In the genomic region with DNA sequence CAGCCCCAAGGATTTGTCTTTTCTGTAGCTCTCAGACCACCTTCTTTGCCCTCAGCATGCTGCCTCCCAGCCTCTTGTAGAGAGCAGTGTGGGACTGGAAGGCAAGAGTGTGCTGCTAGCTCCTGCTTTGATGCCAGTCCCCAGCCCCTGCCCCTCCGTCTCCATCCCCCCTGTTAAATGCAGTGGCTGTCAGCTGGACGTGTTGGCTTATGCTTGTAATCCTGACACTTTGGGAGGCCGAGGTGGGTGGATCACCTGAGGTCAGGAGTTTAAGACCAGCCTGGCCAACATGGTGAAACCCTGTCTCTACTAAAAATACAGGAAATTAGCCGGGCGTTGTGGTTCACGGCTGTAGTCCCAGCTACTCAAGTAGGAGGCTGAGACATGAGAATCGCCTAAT, we compare ENCODE assay signal across 14 cellular contexts. TPM values are rescaled to one million over a fixed set of nuclear protein-coding genes. Genes with fewer than 3 reads are reported as not detected.
DNase-seq lines count a peak whose midpoint lies in the region; ATAC-seq and TF ChIP-seq lines count a peak whose summit lies in the region.
"Had no signal": no experiment of that assay in that cellular context is flagged by ENCODE, and none has a peak within 500 bp of the region (broad histone marks: within the 10 kb centered on the region; RNA-seq: fewer than 3 reads in every experiment).

No MANE protein-coding gene starts in this region.

- peak overlapping the region; percentile 59 for H3K27ac ChIP-seq in WERI-Rb-1
- peak overlapping the region in 2 of 3 donors; percentile 59 to 69 for H3K27ac ChIP-seq in right lobe of liver
- no peak overlapping the region for H3K27ac ChIP-seq in left ventricle myocardium inferior (replicated peaks)
- H3K27ac ChIP-seq in thyroid gland: no peak overlapping the region
- H3K27ac ChIP-seq: BLaER1, GM23248 had no signal

- peaks cover 7% of the 10 kb centered on the region for H3K4me1 Mint-ChIP-seq in activated CD8-positive, alpha-beta memory T cell treated with anti-CD3 and anti-CD28 coated beads, Interleukin-2, amount 10 ng/mL, durations not matched to agents 7 days and 5 days

- H3K9me3 ChIP-seq in WERI-Rb-1 (ENCODE audit: severe bottlenecking) (no peaks in the 10 kb centered on the region), right lobe of liver (no peaks in the 10 kb centered on the region), left ventricle myocardium inferior (replicated peaks) (no peaks in the 10 kb centered on the region), thyroid gland (no peaks in the 10 kb centered on the region)
- H3K9me3 ChIP-seq: BLaER1, Caco-2, HAP-1 had no signal

- TF ChIP-seq POLR2A in right lobe of liver (IDR thresholded peaks at IDR 0.05): no peak
- TF ChIP-seq POLR2A in thyroid gland (IDR thresholded peaks at IDR 0.05): no peak

- intact Hi-C loops in right lobe of liver (cut with DNase I) (no loop called here), sciatic nerve (cut with DNase I) (no loop called here), left ventricle myocardium inferior (cut with micrococcal nuclease) (no loop called here), thyroid gland (cut with DNase I) (no loop called here)

- H3K27me3 ChIP-seq in WERI-Rb-1 (ENCODE audit: insufficient read depth, low read depth, severe bottlenecking) (no peaks in the 10 kb centered on the region), right lobe of liver (no peaks in the 10 kb centered on the region), left ventricle myocardium inferior (ENCODE audit: low read depth) (no peaks in the 10 kb centered on the region), thyroid gland (no peaks in the 10 kb centered on the region)
- H3K27me3 ChIP-seq: BLaER1 had no signal

- peaks cover 85% of the 10 kb centered on the region for H3K36me3 ChIP-seq in WERI-Rb-1
- H3K36me3 ChIP-seq in right lobe of liver: peaks cover 0 to 39% (median 14%) of the 10 kb centered on the region in 4 donors
- H3K36me3 ChIP-seq in left ventricle myocardium inferior: peaks cover 82% of the 10 kb centered on the region
- H3K36me3 ChIP-seq in thyroid gland: peaks cover 35 to 42% of the 10 kb centered on the region in 2 donors

- no peaks in the 10 kb centered on the region for H3K9me3 Mint-ChIP-seq in activated CD8-positive, alpha-beta memory T cell treated with anti-CD3 and anti-CD28 coated beads, Interleukin-2, amount 10 ng/mL, durations not matched to agents 7 days and 5 days (ENCODE audit: low read depth)
- H3K9me3 Mint-ChIP-seq: CD4-positive, CD25-positive, alpha-beta regulatory T cell had no signal

- H3K4me3 ChIP-seq in WERI-Rb-1 (ENCODE audit: low read depth, low read length): no peak overlapping the region
- H3K4me3 ChIP-seq in right lobe of liver: no peak overlapping the region
- no peak overlapping the region for H3K4me3 ChIP-seq in left ventricle myocardium inferior
- H3K4me3 ChIP-seq in thyroid gland (replicated peaks in 1 of 3): no peak overlapping the region
- H3K4me3 ChIP-seq: BLaER1, GM23248, HAP-1 had no signal

- no peak for DNase-seq in activated CD8-positive, alpha-beta memory T cell treated with anti-CD3 and anti-CD28 coated beads, Interleukin-2, amount 10 ng/mL, durations not matched to agents 7 days and 5 days
- DNase-seq in activated CD8-positive, alpha-beta memory T cell treated with anti-CD3 and anti-CD28 coated beads, Interleukin-2, amount 50 U/mL, for 48 hours: no peak
- peak; percentile 70 for DNase-seq in WERI-Rb-1
- DNase-seq in right lobe of liver: no peak
- no peak for DNase-seq in sciatic nerve (ENCODE audit: low spot score)
- DNase-seq in left ventricle myocardium inferior: no peak
- no peak for DNase-seq in thyroid gland
- DNase-seq: 8988T; Caco-2; CD4-positive, CD25-positive, alpha-beta regulatory T cell; GM23248 had no signal

- no peak for ATAC-seq in activated CD8-positive, alpha-beta memory T cell treated with anti-CD3 and anti-CD28 coated beads, Interleukin-2, amount 10 ng/mL, durations not matched to agents 7 days and 5 days
- ATAC-seq in right lobe of liver (peak in 3 of 4 donors; percentile 6 to 15 (median 9)), sciatic nerve (peak; percentile 65), HG02870 (IDR thresholded peaks at IDR 0.05; ENCODE audit: unreplicated experiment) (no peak)

- 42% methylated on average over 7 of the region's 7 CpGs for WGBS in right lobe of liver (ENCODE audit: insufficient coverage, low coverage, low lambda C conversion rate, missing lambda C conversion rate)
- WGBS in thyroid gland, 2 donors: 90 to 97% methylated on average over 7 of the region's 7 CpGs

- no peaks in the 10 kb centered on the region for H3K27me3 Mint-ChIP-seq in activated CD8-positive, alpha-beta memory T cell treated with anti-CD3 and anti-CD28 coated beads, Interleukin-2, amount 10 ng/mL, durations not matched to agents 7 days and 5 days
- H3K27me3 Mint-ChIP-seq: CD4-positive, CD25-positive, alpha-beta regulatory T cell had no signal

- H3K4me3 Mint-ChIP-seq in activated CD8-positive, alpha-beta memory T cell treated with anti-CD3 and anti-CD28 coated beads, Interleukin-2, amount 10 ng/mL, durations not matched to agents 7 days and 5 days: no peak overlapping the region
- H3K4me3 Mint-ChIP-seq: CD4-positive, CD25-positive, alpha-beta regulatory T cell had no signal

- CTCF ChIA-PET in activated CD8-positive, alpha-beta memory T cell treated with anti-CD3 and anti-CD28 coated beads, Interleukin-2, amount 10 ng/mL, durations not matched to agents 7 days and 5 days (lab: Charles Lee): no interaction called here

- H3K27ac Mint-ChIP-seq in activated CD8-positive, alpha-beta memory T cell treated with anti-CD3 and anti-CD28 coated beads, Interleukin-2, amount 10 ng/mL, durations not matched to agents 7 days and 5 days: peak overlapping the region; percentile 25
- H3K27ac Mint-ChIP-seq: CD4-positive, CD25-positive, alpha-beta regulatory T cell had no signal

- H3K4me1 ChIP-seq in right lobe of liver: peaks cover 0 to 41% (median 14%) of the 10 kb centered on the region in 4 donors
- peaks cover 21% of the 10 kb centered on the region for H3K4me1 ChIP-seq in left ventricle myocardium inferior
- peaks cover 8 to 10% of the 10 kb centered on the region in 2 donors for H3K4me1 ChIP-seq in thyroid gland
- H3K4me1 ChIP-seq: BLaER1, HAP-1 had no signal

- TF ChIP-seq CTCF in WERI-Rb-1 (IDR thresholded peaks at IDR 0.05; ENCODE audit: low read depth, low read length) (no peak), right lobe of liver (IDR thresholded peaks at IDR 0.05) (no peak), left ventricle myocardium inferior (IDR thresholded peaks at IDR 0.05; ENCODE audit: borderline replicate concordance) (no peak), thyroid gland (IDR thresholded peaks at IDR 0.05) (no peak)

- peaks cover 43% of the 10 kb centered on the region for H3K36me3 Mint-ChIP-seq in activated CD8-positive, alpha-beta memory T cell treated with anti-CD3 and anti-CD28 coated beads, Interleukin-2, amount 10 ng/mL, durations not matched to agents 7 days and 5 days

RNA-seq across cellular contexts. Expression of a gene that starts 15.5 kb away (rescaled TPM):
- 100 to 1,000 TPM; 132 to 139 TPM for total RNA-seq in activated CD8-positive, alpha-beta memory T cell treated with anti-CD3 and anti-CD28 coated beads, Interleukin-2, amount 10 ng/mL, durations not matched to agents 7 days and 5 days
- total RNA-seq in right lobe of liver: 100 to 1,000 TPM in 2 of 6 experiments, 10 to 100 TPM in 4; 43.3 to 180 (median 53.4) TPM
- total RNA-seq in sciatic nerve: 48.2 TPM
- 69.9 TPM for total RNA-seq in left ventricle myocardium inferior
- total RNA-seq in thyroid gland: 100 to 1,000 TPM in 3 of 4 donors, 10 to 100 TPM in 1; 96.9 to 216 (median 145) TPM

RNA-seq across cellular contexts. Expression of a gene that starts 16.3 kb away (rescaled TPM):
- 100 to 1,000 TPM; 130 to 150 TPM for total RNA-seq in activated CD8-positive, alpha-beta memory T cell treated with anti-CD3 and anti-CD28 coated beads, Interleukin-2, amount 10 ng/mL, durations not matched to agents 7 days and 5 days
- 100 to 1,000 TPM in 5 of 6 experiments, 10 to 100 TPM in 1; 94.0 to 281 (median 213) TPM for total RNA-seq in right lobe of liver
- 61.2 TPM for total RNA-seq in sciatic nerve
- total RNA-seq in left ventricle myocardium inferior: 203 TPM
- total RNA-seq in thyroid gland: 10 to 100 TPM; 51.6 to 89.7 (median 74.2) TPM

RNA-seq across cellular contexts. Expression of a gene that starts 21.6 kb away (rescaled TPM):
- total RNA-seq in activated CD8-positive, alpha-beta memory T cell treated with anti-CD3 and anti-CD28 coated beads, Interleukin-2, amount 10 ng/mL, durations not matched to agents 7 days and 5 days: 1 to 10 TPM; 1.6 to 2.1 TPM
- total RNA-seq in right lobe of liver (10 to 100 TPM; 11.8 to 28.0 (median 21.5) TPM), sciatic nerve (17.5 TPM), left ventricle myocardium inferior (5.6 TPM), thyroid gland (10 to 100 TPM; 18.6 to 51.2 (median 39.6) TPM)
- total RNA-seq: CD4-positive, CD25-positive, alpha-beta regulatory T cell had no signal

RNA-seq across cellular contexts. Expression of a gene that starts 31.7 kb away (rescaled TPM):
- 10 to 100 TPM; 51.2 to 66.0 TPM for total RNA-seq in activated CD8-positive, alpha-beta memory T cell treated with anti-CD3 and anti-CD28 coated beads, Interleukin-2, amount 10 ng/mL, durations not matched to agents 7 days and 5 days
- 100 to 1,000 TPM in 5 of 6 experiments, 10 to 100 TPM in 1; 97.6 to 154 (median 140) TPM for total RNA-seq in right lobe of liver
- total RNA-seq in sciatic nerve: 9.0 TPM
- 1.1 TPM for total RNA-seq in left ventricle myocardium inferior
- 10 to 100 TPM; 15.5 to 20.7 (median 18.2) TPM for total RNA-seq in thyroid gland

Comparison
In these comparisons a context has a peak if more than half of its experiments do, and no peak if none do; other contexts are left out.
1. ATAC-seq: peak in right lobe of liver (3 of 4) and sciatic nerve (single experiment); none in activated CD8-positive, alpha-beta memory T cell treated with anti-CD3 and anti-CD28 coated beads, Interleukin-2, amount 10 ng/mL, durations not matched to agents 7 days and 5 days (single experiment) and HG02870 (single experiment).
2. H3K27ac ChIP-seq: peak in WERI-Rb-1 (single experiment) and right lobe of liver (2 of 3); none in left ventricle myocardium inferior (single experiment) and thyroid gland (0 of 3).